8 cellular contexts compared by ENCODE assay signal in the genomic region with DNA sequence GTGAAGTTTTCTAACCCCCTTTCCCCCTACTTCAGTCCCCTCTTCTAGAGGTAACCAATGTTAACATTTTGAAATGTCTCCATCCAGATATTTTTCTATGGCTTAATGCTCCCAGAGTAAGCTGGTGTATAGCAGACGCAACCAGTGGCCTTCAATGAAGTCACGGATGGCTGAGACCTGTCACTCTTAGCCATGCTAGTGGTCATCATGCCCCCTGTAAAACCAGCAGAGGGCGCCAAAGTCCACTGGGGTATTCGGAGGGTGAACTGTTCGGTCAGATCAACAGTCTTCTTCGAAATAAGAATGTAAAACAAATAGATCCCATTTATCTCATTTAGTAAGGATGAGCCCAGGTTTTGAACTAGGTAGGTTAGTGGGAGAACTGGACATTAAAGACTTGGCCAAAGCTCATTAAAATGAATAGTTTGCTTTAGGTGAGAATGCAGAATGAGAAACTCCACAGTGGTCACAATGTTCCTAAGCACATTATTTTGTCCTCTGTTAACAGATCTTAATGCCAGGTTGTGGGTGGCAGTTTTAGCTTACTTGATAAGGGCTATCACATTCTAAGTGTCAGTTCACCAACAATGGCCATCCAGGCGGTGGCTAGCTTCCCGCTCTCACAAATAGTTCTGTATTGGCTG. TPM values are rescaled to one million over a fixed set of nuclear protein-coding genes. Genes with fewer than 3 reads are reported as not detected.
DNase-seq lines count a peak whose midpoint lies in the region; ATAC-seq and TF ChIP-seq lines count a peak whose summit lies in the region.

No MANE protein-coding gene starts in this region.

- DNase-seq in DMS114 treated with DMSO at 0.1 percent for 48 hours (lab: John Stamatoyannopoulos, UW; ENCODE audit: unreplicated experiment), result peak; percentile 54
- DNase-seq in NCI-H460 (ENCODE audit: extremely low read depth, low read depth), result peak; percentile 74
- peak; percentile 84 for DNase-seq in activated CD8-positive, alpha-beta memory T cell treated with anti-CD3 and anti-CD28 coated beads, Interleukin-2, amount 50 U/mL, for 48 hours
- DNase-seq in left ventricle myocardium inferior, result peak; percentile 19
- peak; percentile 28 to 51 for DNase-seq in stimulated activated CD4-positive, alpha-beta T cell treated with anti-CD3 and anti-CD28 coated beads, Interleukin-4, amount 100 ng/mL, for 48 hours (ENCODE audit: low read depth in 2 of 2)
- DNase-seq in activated gamma-delta T cell (lab: John Stamatoyannopoulos, UW), result no peak

- intact Hi-C loops in left ventricle myocardium inferior (cut with micrococcal nuclease), result loop anchor here (5.0 kb wide), 1 partner anchor 209 kb away; no protein-coding TSS in a partner anchor

- H3K9me3 ChIP-seq in left ventricle myocardium inferior (replicated peaks), result peaks cover 7% of the 10 kb centered on the region

- H3K36me3 ChIP-seq in left ventricle myocardium inferior, result no peaks in the 10 kb centered on the region

- H3K27me3 ChIP-seq in left ventricle myocardium inferior (ENCODE audit: low read depth), result no peaks in the 10 kb centered on the region

- no peak overlapping the region for H3K27ac ChIP-seq in left ventricle myocardium inferior (replicated peaks)

- no peak overlapping the region for H3K4me3 ChIP-seq in left ventricle myocardium inferior

- TF ChIP-seq CTCF in left ventricle myocardium inferior (IDR thresholded peaks at IDR 0.05; ENCODE audit: borderline replicate concordance), result peak; percentile 67

- ATAC-seq in GM19035 (IDR thresholded peaks at IDR 0.05; ENCODE audit: unreplicated experiment), result peak; percentile 93
- peak; percentile 88 for ATAC-seq in HG03139 (IDR thresholded peaks at IDR 0.05; ENCODE audit: unreplicated experiment)

- H3K4me1 ChIP-seq in left ventricle myocardium inferior, result no peaks in the 10 kb centered on the region

RNA-seq across cellular contexts. Expression of a gene that starts 8.6 kb away (rescaled TPM):
- not detected in 2 replicates for total RNA-seq in NCI-H460 (2014; rRNA removed; shearing (Covaris generic))
- polyA plus RNA-seq in NCI-H460 (2014; cell fraction: nucleus; rRNA removed), result not detected in 2 replicates
- not detected for total RNA-seq in left ventricle myocardium inferior

RNA-seq across cellular contexts. Expression of a gene that starts 27.8 kb away (rescaled TPM):
- not detected in 2 replicates for total RNA-seq in NCI-H460 (2014; rRNA removed; shearing (Covaris generic))
- not detected in 2 replicates for polyA plus RNA-seq in NCI-H460 (2014; cell fraction: nucleus; rRNA removed)
- total RNA-seq in left ventricle myocardium inferior, result not detected

RNA-seq across cellular contexts. Expression of a gene that starts 47.1 kb away (rescaled TPM):
- total RNA-seq in NCI-H460 (2014; rRNA removed; shearing (Covaris generic)), result 2.8 and 4.6 TPM in 2 replicates
- 0.93 and 1.7 TPM in 2 replicates for polyA plus RNA-seq in NCI-H460 (2014; cell fraction: nucleus; rRNA removed)
- not detected for total RNA-seq in left ventricle myocardium inferior
